Comparison of ENCODE assay signal across 8 cellular contexts in genomic region chr6:157034433-157035230, GRCh38.
DNase-seq lines count a peak whose midpoint lies in the region; ATAC-seq and TF ChIP-seq lines count a peak whose summit lies in the region.

No MANE protein-coding gene starts in this region.

- ATAC-seq in HG02623 (IDR thresholded peaks at IDR 0.05; ENCODE audit: unreplicated experiment), result no peak
- ATAC-seq in GM19395 (IDR thresholded peaks at IDR 0.05; ENCODE audit: unreplicated experiment), result no peak
- no peak for ATAC-seq in HG03097 (IDR thresholded peaks at IDR 0.05; ENCODE audit: low FRiP score, unreplicated experiment)

- no peak overlapping the region for H3K27ac ChIP-seq in PC-9

- peak; percentile 56 for DNase-seq in Daoy (ENCODE audit: low read depth)
- DNase-seq in HT-29 (ENCODE audit: low spot score), result peak; percentile 56
- DNase-seq in PC-9, result no peak
- DNase-seq in cerebellum (ENCODE audit: low spot score), result peak; percentile 55
- DNase-seq in midbrain (lab: John Stamatoyannopoulos, UW), result peak; percentile 20

- no TSS peak for BruUV-seq in PC-9 (replicated peaks; lab: Mats Ljungman, UMichigan)

- H3K27me3 ChIP-seq in PC-9 (ENCODE audit: insufficient read depth, low read depth), result no peaks in the 10 kb centered on the region

- H3K4me2 ChIP-seq in PC-9, result no peak overlapping the region

- H3K9me3 ChIP-seq in PC-9 (ENCODE audit: insufficient read depth, low read depth), result no peaks in the 10 kb centered on the region

- H3K79me2 ChIP-seq in PC-9 (ENCODE audit: low read depth), result peaks cover 19% of the 10 kb centered on the region; the same call in 1 of the 2 replicates

- TF ChIP-seq CTCF in PC-9 (conservative IDR thresholded peaks at IDR 0.05), result peak; percentile 77

- H2AFZ ChIP-seq in PC-9, result no peak overlapping the region

- H3K4me1 ChIP-seq in PC-9 (replicated peaks; ENCODE audit: insufficient read depth), result peaks cover 10% of the 10 kb centered on the region

- no peaks in the 10 kb centered on the region for H3F3A ChIP-seq in PC-9 (ENCODE audit: insufficient read depth, low read depth)

- CTCF ChIA-PET in PC-9 (lab: Charles Lee), result interaction anchor here (0.6 to 1.5 kb wide), 2 partner anchors 11 to 217 kb away, joined by 4 to 14 read pairs; no protein-coding TSS in a partner anchor

- H3K36me3 ChIP-seq in PC-9 (ENCODE audit: low read depth), result no peaks in the 10 kb centered on the region

- POLR2A ChIA-PET in PC-9 (lab: Charles Lee; ENCODE audit: unreplicated experiment), result interaction anchor here (0.6 kb wide), 1 partner anchor 254 kb away, joined by 4 read pairs; no protein-coding TSS in a partner anchor

- H4K20me1 ChIP-seq in PC-9 (ENCODE audit: insufficient read depth), result peaks cover 11% of the 10 kb centered on the region; the same call in 1 of the 2 replicates

- no peak overlapping the region for H3K4me3 ChIP-seq in PC-9

- H3K9me2 ChIP-seq in PC-9 (ENCODE audit: insufficient read depth), result no peaks in the 10 kb centered on the region

- intact Hi-C loops in PC-9 (cut with micrococcal nuclease; ENCODE audit: unreplicated experiment), result loop anchor here (1.0 kb wide), 1 partner anchor 92 kb away; no protein-coding TSS in a partner anchor

Comparison
In these comparisons a context has a peak if more than half of its experiments do, and no peak if none do; other contexts are left out.
1. DNase-seq: peak in Daoy (single experiment), HT-29 (single experiment), cerebellum (single experiment) and midbrain (single experiment); none in PC-9 (0 of 2).